ENCODE assay signal across 9 cellular contexts in the genomic region with DNA sequence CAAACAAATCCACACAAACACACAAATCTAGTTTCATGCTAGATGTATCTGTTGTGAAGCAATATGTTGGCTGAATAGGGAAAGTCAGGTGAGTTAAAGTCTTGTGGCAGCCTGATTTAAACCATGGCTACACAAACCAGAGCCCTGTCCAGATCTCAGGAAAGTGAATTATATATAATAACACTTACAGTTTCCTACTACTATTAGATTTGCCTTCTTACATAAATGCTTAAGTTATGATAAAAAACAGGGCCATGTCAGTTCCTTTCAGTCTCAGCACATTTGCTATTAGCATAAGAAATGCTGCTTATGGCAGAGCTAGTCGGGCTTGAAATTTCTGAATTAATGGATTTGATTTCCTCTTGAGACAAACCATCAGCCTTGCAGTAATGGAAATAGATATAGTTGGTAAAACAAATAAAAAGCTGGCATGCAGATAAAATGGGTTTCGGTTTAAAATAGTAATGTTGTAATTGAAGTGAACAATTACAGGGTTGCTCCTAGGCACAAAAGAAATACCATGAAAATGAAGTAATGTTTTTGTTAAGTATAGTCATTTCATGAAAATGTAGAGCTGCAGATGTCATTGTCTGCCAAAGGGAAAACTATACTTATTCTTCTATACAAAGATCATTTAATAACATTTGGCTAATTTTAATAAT.
A peak's percentile ranks its signal among the peaks of the same experiment; 100 is the strongest.
DNase-seq lines count a peak whose midpoint lies in the region; ATAC-seq and TF ChIP-seq lines count a peak whose summit lies in the region.
"Had no signal": no experiment of that assay in that cellular context is flagged by ENCODE, and none has a peak within 500 bp of the region (broad histone marks: within the 10 kb centered on the region; RNA-seq: fewer than 3 reads in every experiment).

No MANE protein-coding gene starts in this region.

- H3K36me3 Mint-ChIP-seq in stimulated activated memory B cell treated with anti-CD40 and anti-IgM and Interleukin-4, amounts not matched to agents 10 μg/mL and 1 μg/mL and 100 μg/mL, for 72 hours: no peaks in the 10 kb centered on the region

- H3K27me3 ChIP-seq in SJCRH30 (no peaks in the 10 kb centered on the region), gastroesophageal sphincter (no peaks in the 10 kb centered on the region)
- H3K27me3 ChIP-seq: right lobe of liver had no signal

- H3K36me3 ChIP-seq in SJCRH30 (no peaks in the 10 kb centered on the region), gastroesophageal sphincter (no peaks in the 10 kb centered on the region)
- H3K36me3 ChIP-seq: right lobe of liver had no signal

- peak overlapping the region; percentile 86 for H3K27ac Mint-ChIP-seq in stimulated activated memory B cell treated with anti-CD40 and anti-IgM and Interleukin-4, amounts not matched to agents 10 μg/mL and 1 μg/mL and 100 μg/mL, for 72 hours

- H3K4me1 ChIP-seq in SJCRH30 (peaks cover 18% of the 10 kb centered on the region), gastroesophageal sphincter (peaks cover 24 to 63% (median 34%) of the 10 kb centered on the region in 3 donors)

- peaks cover 3% of the 10 kb centered on the region for H3K9me3 Mint-ChIP-seq in stimulated activated memory B cell treated with anti-CD40 and anti-IgM and Interleukin-4, amounts not matched to agents 10 μg/mL and 1 μg/mL and 100 μg/mL, for 72 hours

- DNase-seq in SJCRH30 (no peak), HUDEP-2 (lab: John Stamatoyannopoulos, UW; ENCODE audit: unreplicated experiment in 76 of 76) (no peak), COLO668 (lab: John Stamatoyannopoulos, UW; ENCODE audit: unreplicated experiment) (no peak)
- DNase-seq: right lobe of liver had no signal

- 2 to 13% methylated on average over 2 of the region's 2 CpGs for WGBS in gastroesophageal sphincter (ENCODE audit: low coverage in 1 of 2), 2 donors

- H3K4me1 Mint-ChIP-seq in stimulated activated memory B cell treated with anti-CD40 and anti-IgM and Interleukin-4, amounts not matched to agents 10 μg/mL and 1 μg/mL and 100 μg/mL, for 72 hours: peaks cover 36% of the 10 kb centered on the region

- TF ChIP-seq CTCF in gastroesophageal sphincter (IDR thresholded peaks at IDR 0.05): no peak

- peak; percentile 27 for ATAC-seq in HG02885 (IDR thresholded peaks at IDR 0.05; ENCODE audit: poor library complexity, unreplicated experiment)
- no peak for ATAC-seq in gastroesophageal sphincter
- no peak for ATAC-seq in stimulated activated memory B cell treated with anti-CD40 and anti-IgM and Interleukin-4, amounts not matched to agents 10 μg/mL and 1 μg/mL and 100 μg/mL, for 72 hours
- no peak for ATAC-seq in HG02870 (IDR thresholded peaks at IDR 0.05; ENCODE audit: unreplicated experiment)
- ATAC-seq in GM18505 (IDR thresholded peaks at IDR 0.05; ENCODE audit: unreplicated experiment): no peak

- peak overlapping the region; percentile 48 for H3K4me3 ChIP-seq in SJCRH30
- H3K4me3 ChIP-seq in gastroesophageal sphincter: no peak overlapping the region
- H3K4me3 ChIP-seq: right lobe of liver had no signal

- H3K27me3 Mint-ChIP-seq in stimulated activated memory B cell treated with anti-CD40 and anti-IgM and Interleukin-4, amounts not matched to agents 10 μg/mL and 1 μg/mL and 100 μg/mL, for 72 hours: no peaks in the 10 kb centered on the region

- H3K4me3 Mint-ChIP-seq in stimulated activated memory B cell treated with anti-CD40 and anti-IgM and Interleukin-4, amounts not matched to agents 10 μg/mL and 1 μg/mL and 100 μg/mL, for 72 hours: no peak overlapping the region

- TF ChIP-seq POLR2A in gastroesophageal sphincter (IDR thresholded peaks at IDR 0.05): no peak
- no peak for TF ChIP-seq POLR2A in GM18505 (IDR thresholded peaks at IDR 0.05; ENCODE audit: borderline replicate concordance, extremely low read depth, insufficient read depth, insufficient read length)

- TF ChIP-seq EP300 in gastroesophageal sphincter (IDR thresholded peaks at IDR 0.05): no peak

- H3K9me3 ChIP-seq in SJCRH30 (replicated peaks): no peaks in the 10 kb centered on the region; the same call in 1 of the 2 replicates
- H3K9me3 ChIP-seq in gastroesophageal sphincter: no peaks in the 10 kb centered on the region
- H3K9me3 ChIP-seq: right lobe of liver had no signal

- H3K27ac ChIP-seq in SJCRH30 (peak overlapping the region; percentile 78), gastroesophageal sphincter (peak overlapping the region; percentile 71 to 80 (median 75))
